Comparison of ENCODE assay signal across 8 cellular contexts in genomic region chr7:95330194-95331003, GRCh38. TPM values are rescaled to one million over a fixed set of nuclear protein-coding genes. Genes with fewer than 3 reads are reported as not detected.
DNase-seq lines count a peak whose midpoint lies in the region; ATAC-seq and TF ChIP-seq lines count a peak whose summit lies in the region.

No MANE protein-coding gene starts in this region.

- H3K4me3 ChIP-seq in SJCRH30: peak overlapping the region; percentile 35
- peak overlapping the region; percentile 37 for H3K4me3 ChIP-seq in right cardiac atrium (ENCODE audit: low read length)
- H3K4me3 ChIP-seq in transverse colon: peak overlapping the region in 3 of 4 donors; percentile 13 to 39 (median 14)

- H3K27ac ChIP-seq in SJCRH30: peak overlapping the region; percentile 91
- H3K27ac ChIP-seq in right cardiac atrium (ENCODE audit: low read length): no peak overlapping the region
- no peak overlapping the region for H3K27ac ChIP-seq in transverse colon

- WGBS in right cardiac atrium: 37% methylated on average over 4 of the region's 4 CpGs
- WGBS in transverse colon (ENCODE audit: low coverage in 1 of 2), 2 donors: 19 to 28% methylated on average over 4 of the region's 4 CpGs

- H3K27me3 ChIP-seq in SJCRH30: no peaks in the 10 kb centered on the region
- no peaks in the 10 kb centered on the region for H3K27me3 ChIP-seq in right cardiac atrium (ENCODE audit: control insufficient read depth, insufficient read depth)
- peaks cover under 1% of the 10 kb centered on the region for H3K27me3 ChIP-seq in transverse colon

- no peaks in the 10 kb centered on the region for H3K36me3 Mint-ChIP-seq in activated T-cell treated with anti-CD3 and anti-CD28 coated beads, Interleukin-2, amount 50 U/mL, for 24 hours (ENCODE audit: low read depth)

- peak overlapping the region; percentile 24 for H3K27ac Mint-ChIP-seq in activated T-cell treated with anti-CD3 and anti-CD28 coated beads, Interleukin-2, amount 50 U/mL, for 24 hours

- intact Hi-C loops in right cardiac atrium (cut with DNase I): no loop called here
- intact Hi-C loops in transverse colon (cut with DNase I; ENCODE audit: low total_unique reads): no loop called here

- H3K36me3 ChIP-seq in SJCRH30: no peaks in the 10 kb centered on the region
- no peaks in the 10 kb centered on the region for H3K36me3 ChIP-seq in transverse colon

- H3K27me3 Mint-ChIP-seq in activated T-cell treated with anti-CD3 and anti-CD28 coated beads, Interleukin-2, amount 50 U/mL, for 24 hours: peaks cover 4% of the 10 kb centered on the region

- peaks cover 16% of the 10 kb centered on the region; the same call in 1 of the 2 replicates for H3K9me3 ChIP-seq in SJCRH30 (replicated peaks)
- H3K9me3 ChIP-seq in right cardiac atrium (ENCODE audit: control insufficient read depth, low read length): no peaks in the 10 kb centered on the region
- H3K9me3 ChIP-seq in transverse colon: no peaks in the 10 kb centered on the region

- H3K4me1 ChIP-seq in SJCRH30 (peaks cover 61% of the 10 kb centered on the region), right cardiac atrium (ENCODE audit: control insufficient read depth, insufficient read depth, low read length) (no peaks in the 10 kb centered on the region), transverse colon (peaks cover 0 to 4% (median 0%) of the 10 kb centered on the region in 4 donors)

- peaks cover 19% of the 10 kb centered on the region for H3K4me1 Mint-ChIP-seq in activated T-cell treated with anti-CD3 and anti-CD28 coated beads, Interleukin-2, amount 50 U/mL, for 24 hours (ENCODE audit: low read depth)

- ATAC-seq in HG02885 (IDR thresholded peaks at IDR 0.05; ENCODE audit: poor library complexity, unreplicated experiment) (peak; percentile 99), right cardiac atrium (peak in 1 of 2 donors; percentile 29)

- peak overlapping the region; percentile 44 for H3K4me3 Mint-ChIP-seq in activated T-cell treated with anti-CD3 and anti-CD28 coated beads, Interleukin-2, amount 50 U/mL, for 24 hours

- no peak for TF ChIP-seq CTCF in transverse colon (IDR thresholded peaks at IDR 0.05)

- no peak for TF ChIP-seq POLR2A in transverse colon (IDR thresholded peaks at IDR 0.05)

- DNase-seq in activated T-cell treated with anti-CD3 and anti-CD28 coated beads, Interleukin-2, amount 50 U/mL, for 24 hours: no peak
- DNase-seq in activated T-cell treated with anti-CD3 and anti-CD28 coated beads, Interleukin-2, amount 50 U/mL, for 1 hour: no peak
- DNase-seq in SJCRH30: peak; percentile 72 to 91
- no peak for DNase-seq in right cardiac atrium
- DNase-seq in transverse colon: no peak
- no peak for DNase-seq in HuH-7.5 (ENCODE audit: low spot score)
- DNase-seq in SHP77 treated with DMSO at 0.1 percent for 48 hours (lab: John Stamatoyannopoulos, UW): no peak

- in situ Hi-C loops in transverse colon (cut with MboI; ENCODE audit: low pct_ligation_motif_present in 1 of 4, low pct_unique_long_range_greater_than_20kb in 1 of 4, low sequenced_read_pairs in 3 of 4): no loop called here

- H3K9me3 Mint-ChIP-seq in activated T-cell treated with anti-CD3 and anti-CD28 coated beads, Interleukin-2, amount 50 U/mL, for 24 hours: no peaks in the 10 kb centered on the region

- no peak for TF ChIP-seq EP300 in transverse colon (IDR thresholded peaks at IDR 0.05; ENCODE audit: low read depth)

RNA-seq across cellular contexts. Expression of gene PON1, which starts 6.1 kb away (rescaled TPM):
- 0.28 and 0.84 TPM in 2 replicates for total RNA-seq in SJCRH30 (2014; rRNA removed; shearing (Covaris generic))
- total RNA-seq in right cardiac atrium: under 1 TPM in 1 of 4 donors, not detected in 3; 0.47 TPM
- not detected for polyA plus RNA-seq in right cardiac atrium
- total RNA-seq in transverse colon: 1 to 10 TPM in 1 of 4 donors, not detected in 3; 1.6 TPM

Comparison
In these comparisons a context has a peak if more than half of its experiments do, and no peak if none do; other contexts are left out.
1. DNase-seq: peak in SJCRH30 (2 of 2); none in activated T-cell treated with anti-CD3 and anti-CD28 coated beads, Interleukin-2, amount 50 U/mL, for 24 hours (single experiment), activated T-cell treated with anti-CD3 and anti-CD28 coated beads, Interleukin-2, amount 50 U/mL, for 1 hour (single experiment), right cardiac atrium (0 of 3), transverse colon (single experiment), HuH-7.5 (single experiment) and SHP77 treated with DMSO at 0.1 percent for 48 hours (single experiment).
2. Peak in every context shown above with its lines, with median percentiles within 50 percentile points of each other: H3K4me3 ChIP-seq.